ENCODE assay signal across 16 cellular contexts in genomic region chr7:33798671-33799325, GRCh38.
"Had no signal": no experiment of that assay in that cellular context is flagged by ENCODE, and none has a peak within 500 bp of the region (broad histone marks: within the 10 kb centered on the region; RNA-seq: fewer than 3 reads in every experiment).

No MANE protein-coding gene starts in this region.

- FAIRE-seq: frontal cortex had no signal

- H3K4me1 ChIP-seq: heart left ventricle, upper lobe of right lung had no signal

- H3K27ac ChIP-seq: heart left ventricle, thoracic aorta, upper lobe of right lung had no signal

- H3K9me3 ChIP-seq: heart left ventricle, thoracic aorta, upper lobe of right lung had no signal

- DNase-seq: activated CD4-positive, alpha-beta memory T cell treated with anti-CD3 and anti-CD28 coated beads for 36 hours; activated CD4-positive, alpha-beta T cell treated with anti-CD3 and anti-CD28 coated beads for 4 hours; activated gamma-delta T cell treated with Interleukin-2 at 50 U/mL for 16 hours; activated T-cell treated with anti-CD3 and anti-CD28 coated beads for 4 hours; amniotic stem cell; dermis blood vessel endothelial cell; heart left ventricle; occipital lobe; posterior cingulate gyrus; retina; stimulated activated naive B cell treated with anti-CD40 and anti-IgM and Interleukin-4, amounts not matched to agents 10 μg/mL and 1 μg/mL and 100 μg/mL, for 72 hours; upper lobe of right lung had no signal

- H3K36me3 ChIP-seq: heart left ventricle, thoracic aorta, upper lobe of right lung had no signal

- H3K4me3 ChIP-seq: heart left ventricle, thoracic aorta, upper lobe of right lung had no signal

- H3K27me3 ChIP-seq: heart left ventricle, upper lobe of right lung had no signal

- ATAC-seq: heart left ventricle; natural killer cell treated with Interleukin-12 subunit alpha and Interleukin-12 subunit beta and Interleukin-15 and Interleukin-18, amount 100 ng/mL, for 72 hours; stimulated activated naive B cell treated with anti-CD40 and anti-IgM and Interleukin-4, amounts not matched to agents 10 μg/mL and 1 μg/mL and 100 μg/mL, for 72 hours; upper lobe of right lung; WTC11 had no signal
